1 cellular context compared by ENCODE assay signal in genomic region chr4:48043504-48043903, GRCh38.
TF ChIP-seq lines count a peak whose summit lies in the region.

No MANE protein-coding gene starts in this region.

TF ChIP-seq in GM12878, 131 proteins besides CTCF, POLR2A, EP300 and RAD21:
- TF ChIP-seq ZNF384 (IDR thresholded peaks at IDR 0.05; ENCODE audit: borderline replicate concordance, low read depth, low read length) (no peak), RBBP5 (conservative IDR thresholded peaks at IDR 0.05) (no peak), JUNB (IDR thresholded peaks at IDR 0.05) (no peak)
